Comparison of ENCODE assay signal across 1 cellular context in the genomic region with DNA sequence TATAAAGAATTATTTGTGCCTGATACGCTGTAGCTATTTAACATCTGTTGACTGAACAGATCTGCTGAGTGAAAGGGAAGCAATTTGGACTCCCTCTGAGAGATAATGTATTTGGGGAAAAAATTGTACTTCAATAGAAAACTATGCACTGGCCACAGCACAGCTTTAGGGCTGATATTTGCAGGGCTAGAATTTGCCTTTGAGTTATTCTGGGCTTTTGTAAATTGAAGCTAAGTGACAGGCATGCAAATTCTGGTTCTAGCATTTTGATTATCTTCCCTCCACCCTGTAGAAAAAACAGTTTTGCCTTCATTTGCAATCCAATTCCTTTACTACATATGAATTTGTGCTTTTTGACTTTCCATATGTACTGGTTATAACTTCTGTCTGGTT.
TF ChIP-seq lines count a peak whose summit lies in the region.

No MANE protein-coding gene starts in this region.

TF ChIP-seq in liver, 16 proteins besides CTCF, POLR2A, EP300 and RAD21 (continued from another document):
- TF ChIP-seq, protein P1, sequence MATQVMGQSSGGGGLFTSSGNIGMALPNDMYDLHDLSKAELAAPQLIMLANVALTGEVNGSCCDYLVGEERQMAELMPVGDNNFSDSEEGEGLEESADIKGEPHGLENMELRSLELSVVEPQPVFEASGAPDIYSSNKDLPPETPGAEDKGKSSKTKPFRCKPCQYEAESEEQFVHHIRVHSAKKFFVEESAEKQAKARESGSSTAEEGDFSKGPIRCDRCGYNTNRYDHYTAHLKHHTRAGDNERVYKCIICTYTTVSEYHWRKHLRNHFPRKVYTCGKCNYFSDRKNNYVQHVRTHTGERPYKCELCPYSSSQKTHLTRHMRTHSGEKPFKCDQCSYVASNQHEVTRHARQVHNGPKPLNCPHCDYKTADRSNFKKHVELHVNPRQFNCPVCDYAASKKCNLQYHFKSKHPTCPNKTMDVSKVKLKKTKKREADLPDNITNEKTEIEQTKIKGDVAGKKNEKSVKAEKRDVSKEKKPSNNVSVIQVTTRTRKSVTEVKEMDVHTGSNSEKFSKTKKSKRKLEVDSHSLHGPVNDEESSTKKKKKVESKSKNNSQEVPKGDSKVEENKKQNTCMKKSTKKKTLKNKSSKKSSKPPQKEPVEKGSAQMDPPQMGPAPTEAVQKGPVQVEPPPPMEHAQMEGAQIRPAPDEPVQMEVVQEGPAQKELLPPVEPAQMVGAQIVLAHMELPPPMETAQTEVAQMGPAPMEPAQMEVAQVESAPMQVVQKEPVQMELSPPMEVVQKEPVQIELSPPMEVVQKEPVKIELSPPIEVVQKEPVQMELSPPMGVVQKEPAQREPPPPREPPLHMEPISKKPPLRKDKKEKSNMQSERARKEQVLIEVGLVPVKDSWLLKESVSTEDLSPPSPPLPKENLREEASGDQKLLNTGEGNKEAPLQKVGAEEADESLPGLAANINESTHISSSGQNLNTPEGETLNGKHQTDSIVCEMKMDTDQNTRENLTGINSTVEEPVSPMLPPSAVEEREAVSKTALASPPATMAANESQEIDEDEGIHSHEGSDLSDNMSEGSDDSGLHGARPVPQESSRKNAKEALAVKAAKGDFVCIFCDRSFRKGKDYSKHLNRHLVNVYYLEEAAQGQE (IDR thresholded peaks at IDR 0.05): no peak
